Comparison of ENCODE assay signal across 1 cellular context in genomic region chr19:33260628-33261418, GRCh38.
TF ChIP-seq lines count a peak whose summit lies in the region.

No MANE protein-coding gene starts in this region.

TF ChIP-seq in GM23338, 12 proteins besides CTCF, POLR2A, EP300 and RAD21 (continued from another document):
- TF ChIP-seq, protein P1, sequence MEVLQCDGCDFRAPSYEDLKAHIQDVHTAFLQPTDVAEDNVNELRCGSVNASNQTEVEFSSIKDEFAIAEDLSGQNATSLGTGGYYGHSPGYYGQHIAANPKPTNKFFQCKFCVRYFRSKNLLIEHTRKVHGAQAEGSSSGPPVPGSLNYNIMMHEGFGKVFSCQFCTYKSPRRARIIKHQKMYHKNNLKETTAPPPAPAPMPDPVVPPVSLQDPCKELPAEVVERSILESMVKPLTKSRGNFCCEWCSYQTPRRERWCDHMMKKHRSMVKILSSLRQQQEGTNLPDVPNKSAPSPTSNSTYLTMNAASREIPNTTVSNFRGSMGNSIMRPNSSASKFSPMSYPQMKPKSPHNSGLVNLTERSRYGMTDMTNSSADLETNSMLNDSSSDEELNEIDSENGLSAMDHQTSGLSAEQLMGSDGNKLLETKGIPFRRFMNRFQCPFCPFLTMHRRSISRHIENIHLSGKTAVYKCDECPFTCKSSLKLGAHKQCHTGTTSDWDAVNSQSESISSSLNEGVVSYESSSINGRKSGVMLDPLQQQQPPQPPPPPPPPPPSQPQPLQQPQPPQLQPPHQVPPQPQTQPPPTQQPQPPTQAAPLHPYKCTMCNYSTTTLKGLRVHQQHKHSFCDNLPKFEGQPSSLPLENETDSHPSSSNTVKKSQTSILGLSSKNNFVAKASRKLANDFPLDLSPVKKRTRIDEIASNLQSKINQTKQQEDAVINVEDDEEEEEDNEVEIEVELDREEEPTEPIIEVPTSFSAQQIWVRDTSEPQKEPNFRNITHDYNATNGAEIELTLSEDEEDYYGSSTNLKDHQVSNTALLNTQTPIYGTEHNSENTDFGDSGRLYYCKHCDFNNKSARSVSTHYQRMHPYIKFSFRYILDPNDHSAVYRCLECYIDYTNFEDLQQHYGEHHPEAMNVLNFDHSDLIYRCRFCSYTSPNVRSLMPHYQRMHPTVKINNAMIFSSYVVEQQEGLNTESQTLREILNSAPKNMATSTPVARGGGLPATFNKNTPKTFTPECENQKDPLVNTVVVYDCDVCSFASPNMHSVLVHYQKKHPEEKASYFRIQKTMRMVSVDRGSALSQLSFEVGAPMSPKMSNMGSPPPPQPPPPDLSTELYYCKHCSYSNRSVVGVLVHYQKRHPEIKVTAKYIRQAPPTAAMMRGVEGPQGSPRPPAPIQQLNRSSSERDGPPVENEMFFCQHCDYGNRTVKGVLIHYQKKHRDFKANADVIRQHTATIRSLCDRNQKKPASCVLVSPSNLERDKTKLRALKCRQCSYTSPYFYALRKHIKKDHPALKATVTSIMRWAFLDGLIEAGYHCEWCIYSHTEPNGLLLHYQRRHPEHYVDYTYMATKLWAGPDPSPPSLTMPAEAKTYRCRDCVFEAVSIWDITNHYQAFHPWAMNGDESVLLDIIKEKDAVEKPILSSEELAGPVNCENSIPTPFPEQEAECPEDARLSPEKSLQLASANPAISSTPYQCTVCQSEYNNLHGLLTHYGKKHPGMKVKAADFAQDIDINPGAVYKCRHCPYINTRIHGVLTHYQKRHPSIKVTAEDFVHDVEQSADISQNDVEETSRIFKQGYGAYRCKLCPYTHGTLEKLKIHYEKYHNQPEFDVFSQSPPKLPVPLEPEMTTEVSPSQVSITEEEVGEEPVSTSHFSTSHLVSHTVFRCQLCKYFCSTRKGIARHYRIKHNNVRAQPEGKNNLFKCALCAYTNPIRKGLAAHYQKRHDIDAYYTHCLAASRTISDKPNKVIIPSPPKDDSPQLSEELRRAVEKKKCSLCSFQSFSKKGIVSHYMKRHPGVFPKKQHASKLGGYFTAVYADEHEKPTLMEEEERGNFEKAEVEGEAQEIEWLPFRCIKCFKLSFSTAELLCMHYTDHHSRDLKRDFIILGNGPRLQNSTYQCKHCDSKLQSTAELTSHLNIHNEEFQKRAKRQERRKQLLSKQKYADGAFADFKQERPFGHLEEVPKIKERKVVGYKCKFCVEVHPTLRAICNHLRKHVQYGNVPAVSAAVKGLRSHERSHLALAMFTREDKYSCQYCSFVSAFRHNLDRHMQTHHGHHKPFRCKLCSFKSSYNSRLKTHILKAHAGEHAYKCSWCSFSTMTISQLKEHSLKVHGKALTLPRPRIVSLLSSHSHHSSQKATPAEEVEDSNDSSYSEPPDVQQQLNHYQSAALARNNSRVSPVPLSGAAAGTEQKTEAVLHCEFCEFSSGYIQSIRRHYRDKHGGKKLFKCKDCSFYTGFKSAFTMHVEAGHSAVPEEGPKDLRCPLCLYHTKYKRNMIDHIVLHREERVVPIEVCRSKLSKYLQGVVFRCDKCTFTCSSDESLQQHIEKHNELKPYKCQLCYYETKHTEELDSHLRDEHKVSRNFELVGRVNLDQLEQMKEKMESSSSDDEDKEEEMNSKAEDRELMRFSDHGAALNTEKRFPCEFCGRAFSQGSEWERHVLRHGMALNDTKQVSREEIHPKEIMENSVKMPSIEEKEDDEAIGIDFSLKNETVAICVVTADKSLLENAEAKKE (CRISPR knock-in tag; IDR thresholded peaks at IDR 0.05) = no peak
- no peak for TF ChIP-seq CREB1 (CRISPR knock-in tag; IDR thresholded peaks at IDR 0.05; ENCODE audit: low read depth)
